In genomic region chr9:114318416-114318815, GRCh38 we compare ENCODE assay signal across 1 cellular context.
TF ChIP-seq lines count a peak whose summit lies in the region.

No MANE protein-coding gene starts in this region.

TF ChIP-seq in A549, 52 proteins besides CTCF, POLR2A, EP300 and RAD21:
- TF ChIP-seq MYC (IDR thresholded peaks at IDR 0.05; ENCODE audit: borderline replicate concordance, low read length) (no peak), GATA3 (IDR thresholded peaks at IDR 0.05; ENCODE audit: borderline replicate concordance) (no peak), E2F6 (IDR thresholded peaks at IDR 0.05; ENCODE audit: borderline replicate concordance, low read depth) (no peak), SREBF2 (IDR thresholded peaks at IDR 0.05) (no peak), ZFP36 (IDR thresholded peaks at IDR 0.05; ENCODE audit: borderline replicate concordance, partially characterized antibody) (no peak), MAX (IDR thresholded peaks at IDR 0.05) (no peak), NR3C1 (IDR thresholded peaks at IDR 0.05) (no peak), USF2 (IDR thresholded peaks at IDR 0.05) (no peak), CHD2 (IDR thresholded peaks at IDR 0.05; ENCODE audit: low read length, partially characterized antibody) (no peak), PBX3 (IDR thresholded peaks at IDR 0.05) (no peak), KDM5A (IDR thresholded peaks at IDR 0.05) (no peak), JUN (IDR thresholded peaks at IDR 0.05) (no peak), RARB (CRISPR knock-in tag; IDR thresholded peaks at IDR 0.05) (no peak), BHLHE40 (IDR thresholded peaks at IDR 0.05; ENCODE audit: low read depth, low read length) (no peak), FOXS1 (CRISPR knock-in tag; IDR thresholded peaks at IDR 0.05) (no peak), PHF8 (IDR thresholded peaks at IDR 0.05; ENCODE audit: borderline replicate concordance, low read depth) (no peak), CBX2 (IDR thresholded peaks at IDR 0.05; ENCODE audit: borderline replicate concordance, low read depth) (no peak), REST (IDR thresholded peaks at IDR 0.05) (no peak)
- TF ChIP-seq, protein P1, sequence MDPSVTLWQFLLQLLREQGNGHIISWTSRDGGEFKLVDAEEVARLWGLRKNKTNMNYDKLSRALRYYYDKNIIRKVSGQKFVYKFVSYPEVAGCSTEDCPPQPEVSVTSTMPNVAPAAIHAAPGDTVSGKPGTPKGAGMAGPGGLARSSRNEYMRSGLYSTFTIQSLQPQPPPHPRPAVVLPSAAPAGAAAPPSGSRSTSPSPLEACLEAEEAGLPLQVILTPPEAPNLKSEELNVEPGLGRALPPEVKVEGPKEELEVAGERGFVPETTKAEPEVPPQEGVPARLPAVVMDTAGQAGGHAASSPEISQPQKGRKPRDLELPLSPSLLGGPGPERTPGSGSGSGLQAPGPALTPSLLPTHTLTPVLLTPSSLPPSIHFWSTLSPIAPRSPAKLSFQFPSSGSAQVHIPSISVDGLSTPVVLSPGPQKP (IDR thresholded peaks at IDR 0.05; ENCODE audit: low read depth, low read length): no peak
